ENCODE assay signal across 9 cellular contexts in genomic region chr20:46119028-46119546, GRCh38. TPM values are rescaled to one million over a fixed set of nuclear protein-coding genes. Genes with fewer than 3 reads are reported as not detected.
DNase-seq lines count a peak whose midpoint lies in the region; ATAC-seq and TF ChIP-seq lines count a peak whose summit lies in the region.
"Had no signal": no experiment of that assay in that cellular context is flagged by ENCODE, and none has a peak within 500 bp of the region (broad histone marks: within the 10 kb centered on the region; RNA-seq: fewer than 3 reads in every experiment).

No MANE protein-coding gene starts in this region.

- DNase-seq in mammary epithelial cell (no peak), hepatocyte (ENCODE audit: low spot score) (no peak), GF-D8 (lab: John Stamatoyannopoulos, UW) (no peak), SKM-1 (lab: John Stamatoyannopoulos, UW; ENCODE audit: unreplicated experiment) (no peak), NCI-H2196 treated with DMSO at 0.1 percent for 48 hours (lab: John Stamatoyannopoulos, UW; ENCODE audit: unreplicated experiment) (no peak)

- H3K4me1 ChIP-seq in mammary epithelial cell (ENCODE audit: insufficient read depth, low read length) (peaks cover 11% of the 10 kb centered on the region), hepatocyte (ENCODE audit: insufficient read depth) (no peaks in the 10 kb centered on the region)

- dilution Hi-C loops in mammary epithelial cell (cut with HindIII; ENCODE audit: low sequenced_read_pairs), result no loop called here

- H3K4me2 ChIP-seq in mammary epithelial cell (ENCODE audit: insufficient read depth, low read depth, low read length) (peak overlapping the region; percentile 88), hepatocyte (no peak overlapping the region)

- H3K36me3 ChIP-seq in mammary epithelial cell (ENCODE audit: insufficient read depth, low read length), result no peaks in the 10 kb centered on the region
- no peaks in the 10 kb centered on the region for H3K36me3 ChIP-seq in hepatocyte (replicated peaks; ENCODE audit: insufficient read depth, low read depth)

- H3K79me2 ChIP-seq in mammary epithelial cell (ENCODE audit: insufficient read depth, low read length), result no peaks in the 10 kb centered on the region
- no peaks in the 10 kb centered on the region for H3K79me2 ChIP-seq in hepatocyte

- in situ Hi-C loops in mammary epithelial cell (cut with MboI; ENCODE audit: low sequenced_read_pairs in 2 of 2), result no loop called here

- BruUV-seq in mammary epithelial cell (replicated peaks; lab: Mats Ljungman, UMichigan), result no TSS peak

- TF ChIP-seq CTCF in mammary epithelial cell (conservative IDR thresholded peaks at IDR 0.05 in 1 of 2, IDR thresholded peaks at IDR 0.05 in 1 of 2; ENCODE audit: extremely low read depth in 1 of 2, insufficient read depth in 1 of 2, low read depth in 1 of 2, low read length in 2 of 2), result no peak
- no peak for TF ChIP-seq CTCF in hepatocyte (IDR thresholded peaks at IDR 0.05; ENCODE audit: poor library complexity)

- ATAC-seq in GM18858 (IDR thresholded peaks at IDR 0.05; ENCODE audit: unreplicated experiment) (peak; percentile 37), HG02678 (IDR thresholded peaks at IDR 0.05; ENCODE audit: unreplicated experiment) (peak; percentile 25)

- H3K4me3 ChIP-seq in mammary epithelial cell (replicated peaks in 1 of 3; ENCODE audit: insufficient read depth in 1 of 3, low read depth in 2 of 3, low read length in 3 of 3), result peak overlapping the region in 1 of 3 experiments; percentile 56
- peak overlapping the region; percentile 33 to 52 (median 45) for H3K4me3 ChIP-seq in skin epidermis
- H3K4me3 ChIP-seq in hepatocyte, result no peak overlapping the region

- 0% methylated on average over 1 of the region's 2 CpGs for WGBS in mammary epithelial cell (ENCODE audit: low coverage, missing lambda C conversion rate)
- WGBS in hepatocyte (ENCODE audit: low lambda C conversion rate, missing lambda C conversion rate), result 84% methylated on average over 2 of the region's 2 CpGs

- H3K9me2 ChIP-seq in hepatocyte (replicated peaks; ENCODE audit: insufficient read depth), result no peaks in the 10 kb centered on the region

- no peak overlapping the region for H3K9ac ChIP-seq in mammary epithelial cell (ENCODE audit: insufficient read depth, low read length)

- no peak overlapping the region for H2AFZ ChIP-seq in mammary epithelial cell (ENCODE audit: low read depth, low read length)
- no peak overlapping the region for H2AFZ ChIP-seq in hepatocyte

- H3K9me3 ChIP-seq in mammary epithelial cell (replicated peaks; ENCODE audit: insufficient read depth, low read length) (no peaks in the 10 kb centered on the region), hepatocyte (ENCODE audit: low read depth) (no peaks in the 10 kb centered on the region)

- CTCF ChIA-PET in mammary epithelial cell (lab: Charles Lee; ENCODE audit: low non-redundant PET), result no interaction called here

- intact Hi-C loops in mammary epithelial cell (cut with micrococcal nuclease), result no loop called here

- H4K20me1 ChIP-seq in mammary epithelial cell (ENCODE audit: insufficient read depth, low read length) (no peaks in the 10 kb centered on the region), hepatocyte (ENCODE audit: insufficient read depth, poor library complexity, severe bottlenecking) (no peaks in the 10 kb centered on the region)

- H3K27ac ChIP-seq in mammary epithelial cell (ENCODE audit: insufficient read depth, low read depth, low read length), result no peak overlapping the region
- peak overlapping the region in 14 of 21 experiments; percentile 37 to 88 (median 80) for H3K27ac ChIP-seq in skin epidermis
- no peak overlapping the region for H3K27ac ChIP-seq in hepatocyte

- H3K27me3 ChIP-seq in mammary epithelial cell (ENCODE audit: insufficient read depth, low read length), result no peaks in the 10 kb centered on the region
- peaks cover 28% of the 10 kb centered on the region for H3K27me3 ChIP-seq in hepatocyte

RNA-seq across cellular contexts. Expression of gene CD40, which starts 1.0 kb away (rescaled TPM):
- 1 to 10 TPM in 1 of 2 donors, not detected in 1; 3.2 TPM for total RNA-seq in mammary epithelial cell
- 14.9 TPM for polyA plus RNA-seq in mammary epithelial cell
- polyA minus RNA-seq in mammary epithelial cell, result 0.31 TPM
- total RNA-seq in hepatocyte, result 2.8 and 3.2 TPM in 2 replicates
- polyA plus RNA-seq in hepatocyte, result 8.0 and 10.3 TPM in 2 replicates
- total RNA-seq: HT1080 had no signal

RNA-seq across cellular contexts. Expression of gene NCOA5, which starts 29.3 kb away (rescaled TPM):
- total RNA-seq in mammary epithelial cell (10 to 100 TPM; 11.2 to 17.8 TPM), hepatocyte (24.0 and 25.6 TPM in 2 replicates)
- polyA plus RNA-seq in mammary epithelial cell (17.4 TPM), hepatocyte (24.1 and 26.2 TPM in 2 replicates)
- 20.1 TPM for polyA minus RNA-seq in mammary epithelial cell

Comparison
In these comparisons a context has a peak if more than half of its experiments do, and no peak if none do; other contexts are left out.
1. H3K27ac ChIP-seq: peak in skin epidermis (14 of 21); none in mammary epithelial cell (single experiment) and hepatocyte (single experiment).